8 cellular contexts compared by ENCODE assay signal in genomic region chr20:31543966-31544598, GRCh38. TPM values are rescaled to one million over a fixed set of nuclear protein-coding genes. Genes with fewer than 3 reads are reported as not detected.
DNase-seq lines count a peak whose midpoint lies in the region; ATAC-seq and TF ChIP-seq lines count a peak whose summit lies in the region.

No MANE protein-coding gene starts in this region.

- no peaks in the 10 kb centered on the region for H3K27me3 ChIP-seq in CD4-positive, CD25-positive, alpha-beta regulatory T cell (ENCODE audit: control insufficient read depth, insufficient read depth, low read length)
- no peaks in the 10 kb centered on the region for H3K27me3 ChIP-seq in PC-9 (ENCODE audit: insufficient read depth, low read depth)

- H3K36me3 ChIP-seq in CD4-positive, CD25-positive, alpha-beta regulatory T cell (ENCODE audit: control insufficient read depth, insufficient read depth, low read length): peaks cover 27% of the 10 kb centered on the region
- H3K36me3 ChIP-seq in PC-9 (ENCODE audit: low read depth): peaks cover 39% of the 10 kb centered on the region

- no peaks in the 10 kb centered on the region for H3K9me3 Mint-ChIP-seq in CD4-positive, CD25-positive, alpha-beta regulatory T cell
- H3K9me3 Mint-ChIP-seq in endothelial cell (ENCODE audit: unreplicated experiment) (no peaks in the 10 kb centered on the region), nephron (no peaks in the 10 kb centered on the region)

- peak overlapping the region; percentile 2 to 82 (median 24) for H3K27ac Mint-ChIP-seq in CD4-positive, CD25-positive, alpha-beta regulatory T cell
- no peak overlapping the region for H3K27ac Mint-ChIP-seq in endothelial cell (ENCODE audit: unreplicated experiment)
- H3K27ac Mint-ChIP-seq in nephron: peak overlapping the region; percentile 89 to 92 (median 89)

- H3K9me2 ChIP-seq in PC-9 (ENCODE audit: insufficient read depth): no peaks in the 10 kb centered on the region

- H3K36me3 Mint-ChIP-seq in CD4-positive, CD25-positive, alpha-beta regulatory T cell: peaks cover 16% of the 10 kb centered on the region
- peaks cover 38% of the 10 kb centered on the region for H3K36me3 Mint-ChIP-seq in endothelial cell (ENCODE audit: low read depth, unreplicated experiment)
- peaks cover 34% of the 10 kb centered on the region for H3K36me3 Mint-ChIP-seq in nephron (ENCODE audit: low read depth)

- CTCF ChIA-PET in PC-9 (lab: Charles Lee): interaction anchor here (0.6 to 2.2 kb wide), 2 partner anchors 47 to 68 kb away, joined by 3 to 6 read pairs; no protein-coding TSS in a partner anchor

- no peak overlapping the region for H3K4me3 ChIP-seq in CD4-positive, CD25-positive, alpha-beta regulatory T cell (ENCODE audit: low read depth, low read length)
- H3K4me3 ChIP-seq in PC-9: no peak overlapping the region

- peaks cover 73% of the 10 kb centered on the region for H3K79me2 ChIP-seq in PC-9 (ENCODE audit: low read depth)

- ATAC-seq in CD4-positive, CD25-positive, alpha-beta regulatory T cell (ENCODE audit: low read depth in 2 of 2): no peak
- ATAC-seq in GM21526 (IDR thresholded peaks at IDR 0.05; ENCODE audit: low FRiP score, unreplicated experiment): no peak
- ATAC-seq in GM21825 (IDR thresholded peaks at IDR 0.05; ENCODE audit: unreplicated experiment): no peak
- ATAC-seq in GM19452 (IDR thresholded peaks at IDR 0.05; ENCODE audit: unreplicated experiment): no peak
- ATAC-seq in HG03457 (IDR thresholded peaks at IDR 0.05; ENCODE audit: unreplicated experiment): no peak

- DNase-seq in CD4-positive, CD25-positive, alpha-beta regulatory T cell: no peak
- DNase-seq in PC-9: peak; percentile 52 to 82
- no peak for DNase-seq in endothelial cell (ENCODE audit: low spot score)

- H3K4me3 Mint-ChIP-seq in CD4-positive, CD25-positive, alpha-beta regulatory T cell: peak overlapping the region in 1 of 4 donors; percentile 28
- peak overlapping the region; percentile 59 for H3K4me3 Mint-ChIP-seq in endothelial cell (ENCODE audit: unreplicated experiment)
- H3K4me3 Mint-ChIP-seq in nephron: peak overlapping the region in 2 of 3 experiments; percentile 58 to 63

- no peaks in the 10 kb centered on the region for H3K9me3 ChIP-seq in CD4-positive, CD25-positive, alpha-beta regulatory T cell (ENCODE audit: control insufficient read depth in 2 of 2, low read length in 2 of 2)
- no peaks in the 10 kb centered on the region for H3K9me3 ChIP-seq in PC-9 (ENCODE audit: insufficient read depth, low read depth)

- peaks cover 17 to 60% (median 27%) of the 10 kb centered on the region in 4 donors for H3K4me1 Mint-ChIP-seq in CD4-positive, CD25-positive, alpha-beta regulatory T cell
- H3K4me1 Mint-ChIP-seq in endothelial cell (ENCODE audit: unreplicated experiment): peaks cover 11% of the 10 kb centered on the region
- H3K4me1 Mint-ChIP-seq in nephron: peaks cover 24% of the 10 kb centered on the region

- no peak overlapping the region for H3K27ac ChIP-seq in CD4-positive, CD25-positive, alpha-beta regulatory T cell (ENCODE audit: insufficient read depth, low read length, poor library complexity, severe bottlenecking)
- peak overlapping the region; percentile 89 for H3K27ac ChIP-seq in PC-9

- intact Hi-C loops in PC-9 (cut with micrococcal nuclease; ENCODE audit: unreplicated experiment): loop anchor here (2.0 kb wide), 2 partner anchors 17 to 29 kb away; partner anchors contain the start of gene HM13

- peaks cover 17% of the 10 kb centered on the region for H3K4me1 ChIP-seq in CD4-positive, CD25-positive, alpha-beta regulatory T cell (ENCODE audit: control insufficient read depth, insufficient read depth, low read length, poor library complexity, severe bottlenecking)
- H3K4me1 ChIP-seq in PC-9 (replicated peaks; ENCODE audit: insufficient read depth): peaks cover 75% of the 10 kb centered on the region

- H4K20me1 ChIP-seq in PC-9 (ENCODE audit: insufficient read depth): no peaks in the 10 kb centered on the region

- no TSS peak for BruUV-seq in PC-9 (replicated peaks; lab: Mats Ljungman, UMichigan)

- peak overlapping the region; percentile 75 for H3K4me2 ChIP-seq in PC-9

- peaks cover 71% of the 10 kb centered on the region for H3F3A ChIP-seq in PC-9 (ENCODE audit: insufficient read depth, low read depth)

- no peaks in the 10 kb centered on the region for H3K27me3 Mint-ChIP-seq in CD4-positive, CD25-positive, alpha-beta regulatory T cell
- H3K27me3 Mint-ChIP-seq in endothelial cell (ENCODE audit: unreplicated experiment): peaks cover 2% of the 10 kb centered on the region
- H3K27me3 Mint-ChIP-seq in nephron (ENCODE audit: low read depth): no peaks in the 10 kb centered on the region

- TF ChIP-seq CTCF in PC-9 (conservative IDR thresholded peaks at IDR 0.05): no peak
- TF ChIP-seq CTCF in endothelial cell (IDR thresholded peaks at IDR 0.05; ENCODE audit: unreplicated experiment): no peak
- TF ChIP-seq CTCF in nephron (IDR thresholded peaks at IDR 0.05; ENCODE audit: unreplicated experiment in 3 of 3): no peak

- no peak overlapping the region for H2AFZ ChIP-seq in PC-9

- POLR2A ChIA-PET in PC-9 (lab: Charles Lee; ENCODE audit: unreplicated experiment): interaction anchor here (0.7 kb wide), 2 partner anchors 30 to 60 kb away, joined by 3 read pairs; no protein-coding TSS in a partner anchor

RNA-seq across cellular contexts. Expression of gene HM13, which starts 29.8 kb away (rescaled TPM):
- total RNA-seq in CD4-positive, CD25-positive, alpha-beta regulatory T cell: 111 TPM
- polyA plus RNA-seq in CD4-positive, CD25-positive, alpha-beta regulatory T cell: 100 to 1,000 TPM; 119 to 142 (median 137) TPM
- total RNA-seq in PC-9 (2021) (220 and 272 TPM in 2 replicates), endothelial cell (ENCODE audit: unreplicated experiment) (153 TPM)

Comparison
In these comparisons a context has a peak if more than half of its experiments do, and no peak if none do; other contexts are left out.
1. DNase-seq: peak in PC-9 (2 of 2); none in CD4-positive, CD25-positive, alpha-beta regulatory T cell (0 of 3) and endothelial cell (single experiment).